In the genomic region with DNA sequence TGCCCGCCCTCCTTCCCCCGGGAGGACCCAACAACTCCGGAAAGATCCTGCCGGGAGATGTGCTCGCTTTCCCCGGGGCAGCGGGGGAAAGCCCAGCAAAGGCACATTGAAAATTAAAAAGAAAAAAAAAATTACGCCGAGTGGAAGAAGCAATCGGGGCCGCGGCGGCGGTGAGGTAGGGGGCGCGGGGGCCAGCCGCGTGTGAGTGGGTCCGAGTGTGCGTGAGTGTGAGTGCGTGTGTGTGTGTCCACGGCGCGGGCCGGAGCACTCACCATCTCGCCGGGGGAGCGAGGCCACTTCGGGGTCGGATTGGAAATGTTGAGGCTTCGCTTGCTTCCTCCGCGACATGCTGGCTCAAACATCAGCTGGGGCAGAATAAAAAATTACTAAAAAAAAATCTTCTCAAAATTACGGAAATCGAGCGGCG, we compare ENCODE assay signal across 9 cellular contexts. TPM values are rescaled to one million over a fixed set of nuclear protein-coding genes. Genes with fewer than 3 reads are reported as not detected.
A peak's percentile ranks its signal among the peaks of the same experiment; 100 is the strongest.
DNase-seq lines count a peak whose midpoint lies in the region; ATAC-seq and TF ChIP-seq lines count a peak whose summit lies in the region.
"Had no signal": no experiment of that assay in that cellular context is flagged by ENCODE, and none has a peak within 500 bp of the region (broad histone marks: within the 10 kb centered on the region; RNA-seq: fewer than 3 reads in every experiment).

A gene (minus strand): TSS at position 377 of the 427 bp plus-strand sequence. CDS start 29 bp downstream, at position 348.

- H3K9me3 ChIP-seq in mesenchymal stem cell (ENCODE audit: control insufficient read depth, low read length), result no peaks in the 10 kb centered on the region
- H3K9me3 ChIP-seq in tibial artery, result no peaks in the 10 kb centered on the region

- H3K27ac ChIP-seq in dorsolateral prefrontal cortex, result peak within 1 kb of the TSS; percentile 71 to 99 (median 98)
- peak within 1 kb of the TSS; percentile 74 for H3K27ac ChIP-seq in mesenchymal stem cell (ENCODE audit: low read length, poor library complexity, severe bottlenecking)
- no peak within 1 kb of the TSS for H3K27ac ChIP-seq in tibial artery
- H3K27ac ChIP-seq: epithelial cell of prostate had no signal

- ATAC-seq in HG03280 (IDR thresholded peaks at IDR 0.05; ENCODE audit: unreplicated experiment), result no peak

- H3K4me3 ChIP-seq in dorsolateral prefrontal cortex (peak within 1 kb of the TSS; percentile 54 to 97 (median 79)), mesenchymal stem cell (ENCODE audit: insufficient read depth in 1 of 2, low read depth in 1 of 2, low read length in 2 of 2) (peak within 1 kb of the TSS; percentile 85 to 94), tibial artery (peak within 1 kb of the TSS; percentile 41 to 53)

- peak within 1 kb of the TSS; percentile 100 for H3K18ac ChIP-seq in mesenchymal stem cell (ENCODE audit: low read depth in 1 of 2, low read length in 2 of 2)

- peak within 1 kb of the TSS; percentile 95 to 97 for H3K14ac ChIP-seq in mesenchymal stem cell (ENCODE audit: low read length in 2 of 2)

- H2BK120ac ChIP-seq in mesenchymal stem cell (ENCODE audit: low read depth, low read length), result peak within 1 kb of the TSS; percentile 80

- peak within 1 kb of the TSS; percentile 92 to 98 for H3K4ac ChIP-seq in mesenchymal stem cell (ENCODE audit: low read depth in 1 of 2, low read length in 2 of 2)

- H3K23ac ChIP-seq in mesenchymal stem cell (ENCODE audit: low read length in 2 of 2), result peak within 1 kb of the TSS; percentile 99

- peaks cover 8% of the 10 kb centered on the region for H3K79me1 ChIP-seq in mesenchymal stem cell (replicated peaks; ENCODE audit: low read length, poor library complexity, severe bottlenecking)

- DNase-seq in NCI-H748 (lab: John Stamatoyannopoulos, UW; ENCODE audit: unreplicated experiment) (peak; percentile 37), NCI-H748 treated with DMSO at 0.1 percent for 48 hours (lab: John Stamatoyannopoulos, UW) (no peak), dorsolateral prefrontal cortex (peak in 4 of 10 donors; percentile 35 to 59 (median 50)), mesenchymal stem cell (peak; percentile 63), tibial artery (no peak), DMS53 (lab: John Stamatoyannopoulos, UW) (no peak), AG20443 (ENCODE audit: low spot score) (no peak)

- H2AK5ac ChIP-seq in mesenchymal stem cell (ENCODE audit: low read length, severe bottlenecking), result peak within 1 kb of the TSS; percentile 3

- 1% methylated on average over 22 of the region's 37 CpGs for WGBS in mesenchymal stem cell

- peak within 1 kb of the TSS; percentile 84 for H2BK5ac ChIP-seq in mesenchymal stem cell (ENCODE audit: low read depth, low read length, poor library complexity, severe bottlenecking)

- peak within 1 kb of the TSS; percentile 100 for H2BK15ac ChIP-seq in mesenchymal stem cell (ENCODE audit: low read depth, poor library complexity, severe bottlenecking)

- H3K4me2 ChIP-seq in mesenchymal stem cell (ENCODE audit: low read length, poor library complexity, severe bottlenecking), result peak within 1 kb of the TSS; percentile 98

- peak within 1 kb of the TSS; percentile 93 to 94 for H2BK12ac ChIP-seq in mesenchymal stem cell (ENCODE audit: low read length in 2 of 2)

- H3K27me3 ChIP-seq in dorsolateral prefrontal cortex, result peaks cover 0 to 87% (median 50%) of the 10 kb centered on the region in 45 donors
- H3K27me3 ChIP-seq in mesenchymal stem cell (ENCODE audit: control insufficient read depth in 1 of 2, insufficient read depth in 1 of 2, low read length in 2 of 2), result peaks cover 26 to 37% of the 10 kb centered on the region in 2 experiments
- peaks cover 0 to 87% of the 10 kb centered on the region in 2 donors for H3K27me3 ChIP-seq in tibial artery

- intact Hi-C loops in dorsolateral prefrontal cortex (cut with DNase I), result loop anchor here (2.0 to 5.0 kb wide), 6 partner anchors 116 to 826 kb away; no protein-coding TSS in a partner anchor
- intact Hi-C loops in tibial artery (cut with DNase I; ENCODE audit: low total_unique reads), result no loop called here

- H3K4me1 ChIP-seq in mesenchymal stem cell (ENCODE audit: control insufficient read depth, insufficient read depth, low read depth, low read length), result peaks cover 30% of the 10 kb centered on the region
- H3K4me1 ChIP-seq in tibial artery, result peaks cover 0 to 45% (median 37%) of the 10 kb centered on the region in 4 donors

- H3K36me3 ChIP-seq in mesenchymal stem cell (ENCODE audit: control insufficient read depth in 1 of 2, insufficient read depth in 2 of 2, low read depth in 1 of 2, low read length in 2 of 2) (no peaks in the 10 kb centered on the region), tibial artery (no peaks in the 10 kb centered on the region)

- peak within 1 kb of the TSS; percentile 87 for H4K8ac ChIP-seq in mesenchymal stem cell (ENCODE audit: low read length)

- H3K9ac ChIP-seq in mesenchymal stem cell (ENCODE audit: low read length), result peak within 1 kb of the TSS; percentile 89

- peak in 1 of 56 donors; percentile 4 for TF ChIP-seq CTCF in dorsolateral prefrontal cortex (IDR thresholded peaks at IDR 0.05 in 54 of 56, conservative IDR thresholded peaks at IDR 0.05 in 2 of 56; ENCODE audit: low read depth in 1 of 56, partially characterized antibody in 56 of 56)
- no peak for TF ChIP-seq CTCF in tibial artery (IDR thresholded peaks at IDR 0.05)

- H2AFZ ChIP-seq in mesenchymal stem cell (ENCODE audit: low read depth, low read length), result peak within 1 kb of the TSS; percentile 61

- H4K91ac ChIP-seq in mesenchymal stem cell (ENCODE audit: low read length), result peak within 1 kb of the TSS; percentile 93

RNA-seq across cellular contexts. Expression of the gene that starts here (rescaled TPM):
- 10 to 100 TPM; 18.0 to 84.0 (median 32.7) TPM for total RNA-seq in dorsolateral prefrontal cortex
- polyA plus RNA-seq in mesenchymal stem cell (2013, experiment 1 of 2), result 52.3 TPM
- 50.1 TPM for polyA plus RNA-seq in mesenchymal stem cell (2013, experiment 2 of 2)

Comparison
In these comparisons a context has a peak if more than half of its experiments do, and no peak if none do; other contexts are left out.
1. DNase-seq: peak in NCI-H748 (single experiment) and mesenchymal stem cell (single experiment); none in NCI-H748 treated with DMSO at 0.1 percent for 48 hours (single experiment), tibial artery (0 of 2), DMS53 (single experiment) and AG20443 (single experiment).
2. H3K27ac ChIP-seq: peak in dorsolateral prefrontal cortex (59 of 59) and mesenchymal stem cell (single experiment); none in tibial artery (0 of 2).
3. Peak in every context shown above with its lines, with median percentiles within 50 percentile points of each other: H3K4me3 ChIP-seq.